In genomic region chr1:25541425-25541824, GRCh38 we compare ENCODE assay signal across 21 cellular contexts. TPM values are rescaled to one million over a fixed set of nuclear protein-coding genes. Genes with fewer than 3 reads are reported as not detected.
DNase-seq lines count a peak whose midpoint lies in the region; ATAC-seq and TF ChIP-seq lines count a peak whose summit lies in the region.
"Had no signal": no experiment of that assay in that cellular context is flagged by ENCODE, and none has a peak within 500 bp of the region (broad histone marks: within the 10 kb centered on the region; RNA-seq: fewer than 3 reads in every experiment).

No MANE protein-coding gene starts in this region.

- CTCF ChIA-PET in CD4-positive, alpha-beta T cell (lab: Charles Lee): no interaction called here

- H3K27ac ChIP-seq in CD4-positive, alpha-beta T cell (ENCODE audit: low read depth, low read length): no peak overlapping the region
- H3K27ac ChIP-seq in spleen: peak overlapping the region in 6 of 8 donors; percentile 36 to 92 (median 72)
- H3K27ac ChIP-seq in effector memory CD4-positive, alpha-beta T cell (ENCODE audit: insufficient read depth, low read length, poor library complexity, severe bottlenecking): no peak overlapping the region
- H3K27ac ChIP-seq: GM23248, HL-60, KMS-11, PC-9, RWPE1 had no signal

- POLR2A ChIA-PET in CD4-positive, alpha-beta T cell (lab: Charles Lee): interaction anchor here (0.6 kb wide), 1 partner anchor 28 kb away, joined by 3 read pairs; no protein-coding TSS in a partner anchor
- POLR2A ChIA-PET in naive thymus-derived CD8-positive, alpha-beta T cell (lab: Charles Lee): interaction anchor here (1.4 to 28.6 kb wide), 3 partner anchors 22 to 267 kb away, joined by 3 to 1000 read pairs (median 4); no protein-coding TSS in a partner anchor

- H3K4me1 Mint-ChIP-seq in CD4-positive, alpha-beta T cell (ENCODE audit: low read depth): peaks cover 28% of the 10 kb centered on the region
- H3K4me1 Mint-ChIP-seq in brain: peaks cover 20% of the 10 kb centered on the region
- peaks cover 26 to 34% (median 28%) of the 10 kb centered on the region in 4 donors for H3K4me1 Mint-ChIP-seq in naive thymus-derived CD8-positive, alpha-beta T cell

- no peak for DNase-seq in CD4-positive, alpha-beta T cell
- DNase-seq in naive thymus-derived CD8-positive, alpha-beta T cell: no peak
- DNase-seq in spleen (no peak), COLO829 (ENCODE audit: low spot score) (no peak), iPS-NIHi11 (ENCODE audit: low spot score) (no peak)
- DNase-seq in effector memory CD4-positive, alpha-beta T cell: no peak
- DNase-seq: BE2C, DMS153, GM23248, NCI-H1092 treated with DMSO at 0.1 percent for 48 hours, NCI-H1436 treated with DMSO at 0.1 percent for 48 hours, NCI-H1930, NCI-H748 treated with DMSO at 0.1 percent for 48 hours, PC-9, SIG-M5 had no signal

- no peaks in the 10 kb centered on the region for H3K27me3 Mint-ChIP-seq in CD4-positive, alpha-beta T cell
- peaks cover 40% of the 10 kb centered on the region for H3K27me3 Mint-ChIP-seq in brain
- H3K27me3 Mint-ChIP-seq in naive thymus-derived CD8-positive, alpha-beta T cell: no peaks in the 10 kb centered on the region

- no peak for ATAC-seq in CD4-positive, alpha-beta T cell (ENCODE audit: poor library complexity)
- no peak for ATAC-seq in naive thymus-derived CD8-positive, alpha-beta T cell
- ATAC-seq: HCT116 had no signal

- H3K36me3 ChIP-seq in spleen: peaks cover 0 to 6% (median 0%) of the 10 kb centered on the region in 6 donors
- no peaks in the 10 kb centered on the region for H3K36me3 ChIP-seq in effector memory CD4-positive, alpha-beta T cell (ENCODE audit: control insufficient read depth, insufficient read depth, low read length)
- H3K36me3 ChIP-seq: BE2C had no signal

- no peak for TF ChIP-seq POLR2A in spleen (IDR thresholded peaks at IDR 0.05)

- no peak for TF ChIP-seq CTCF in CD4-positive, alpha-beta T cell (IDR thresholded peaks at IDR 0.05)
- TF ChIP-seq CTCF in brain (conservative IDR thresholded peaks at IDR 0.05): no peak
- TF ChIP-seq CTCF in spleen (IDR thresholded peaks at IDR 0.05 in 8 of 11, conservative IDR thresholded peaks at IDR 0.05 in 3 of 11): no peak

- no peaks in the 10 kb centered on the region for H3K9me3 ChIP-seq in CD4-positive, alpha-beta T cell (ENCODE audit: control insufficient read depth, low read length)
- no peaks in the 10 kb centered on the region for H3K9me3 ChIP-seq in spleen
- no peaks in the 10 kb centered on the region for H3K9me3 ChIP-seq in effector memory CD4-positive, alpha-beta T cell (ENCODE audit: control insufficient read depth, low read length)
- H3K9me3 ChIP-seq: BE2C, SK-N-SH had no signal

- no peak overlapping the region for H3K4me3 ChIP-seq in spleen
- H3K4me3 ChIP-seq in effector memory CD4-positive, alpha-beta T cell (ENCODE audit: insufficient read depth, low read depth, low read length, poor library complexity, severe bottlenecking): no peak overlapping the region
- H3K4me3 ChIP-seq: GM23248, PC-9 had no signal

- H3K9me3 Mint-ChIP-seq in CD4-positive, alpha-beta T cell: no peaks in the 10 kb centered on the region
- H3K9me3 Mint-ChIP-seq in brain: peaks cover 0 to 11% (median 0%) of the 10 kb centered on the region in 5 experiments
- no peaks in the 10 kb centered on the region for H3K9me3 Mint-ChIP-seq in naive thymus-derived CD8-positive, alpha-beta T cell

- H3K4me1 ChIP-seq in spleen: peaks cover 12 to 63% (median 45%) of the 10 kb centered on the region in 6 donors
- peaks cover 23% of the 10 kb centered on the region for H3K4me1 ChIP-seq in effector memory CD4-positive, alpha-beta T cell (ENCODE audit: control insufficient read depth, insufficient read depth, low read length, poor library complexity, severe bottlenecking)
- H3K4me1 ChIP-seq: BE2C had no signal

- peaks cover 7% of the 10 kb centered on the region for H3K36me3 Mint-ChIP-seq in CD4-positive, alpha-beta T cell (ENCODE audit: low read depth)
- H3K36me3 Mint-ChIP-seq in brain: no peaks in the 10 kb centered on the region
- no peaks in the 10 kb centered on the region for H3K36me3 Mint-ChIP-seq in naive thymus-derived CD8-positive, alpha-beta T cell

- H3K27me3 ChIP-seq in CD4-positive, alpha-beta T cell (ENCODE audit: control insufficient read depth, insufficient read depth, low read length): no peaks in the 10 kb centered on the region
- peaks cover 0 to 4% (median 0%) of the 10 kb centered on the region in 7 donors for H3K27me3 ChIP-seq in spleen (replicated peaks in 1 of 7)
- no peaks in the 10 kb centered on the region for H3K27me3 ChIP-seq in effector memory CD4-positive, alpha-beta T cell (replicated peaks; ENCODE audit: control insufficient read depth, insufficient read depth, low read length, poor library complexity, severe bottlenecking)
- H3K27me3 ChIP-seq: BE2C had no signal

- 86 to 100% (median 93%) methylated on average over 1 of the region's 1 CpG for WGBS in spleen, 5 donors

- H3K4me3 Mint-ChIP-seq in CD4-positive, alpha-beta T cell: peak overlapping the region; percentile 90
- H3K4me3 Mint-ChIP-seq in brain: peak overlapping the region in 2 of 5 experiments; percentile 57 to 74
- peak overlapping the region in 1 of 10 donors; percentile 88 for H3K4me3 Mint-ChIP-seq in naive thymus-derived CD8-positive, alpha-beta T cell

- intact Hi-C loops in CD4-positive, alpha-beta T cell (cut with DNase I, micrococcal nuclease): loop anchor here in 1 of 2 experiments (5.0 kb wide), 2 partner anchors 76 to 256 kb away; partner anchors contain the start of gene MAN1C1
- intact Hi-C loops in spleen (cut with DNase I; ENCODE audit: low total_unique reads): no loop called here

- peak overlapping the region; percentile 70 for H3K27ac Mint-ChIP-seq in CD4-positive, alpha-beta T cell
- H3K27ac Mint-ChIP-seq in brain: peak overlapping the region in 3 of 5 experiments; percentile 24 to 62 (median 56)
- H3K27ac Mint-ChIP-seq in naive thymus-derived CD8-positive, alpha-beta T cell: peak overlapping the region in 9 of 10 donors; percentile 34 to 88 (median 68)

RNA-seq across cellular contexts. Expression of gene LDLRAP1, which starts 2.0 kb away (rescaled TPM):
- total RNA-seq in CD4-positive, alpha-beta T cell: 10 to 100 TPM; 70.5 to 73.5 TPM
- polyA plus RNA-seq in brain (ENCODE audit: insufficient read depth, low read depth, low replicate concordance) (11.4 TPM), spleen (10 to 100 TPM; 21.7 to 45.9 (median 28.4) TPM)
- 100 to 1,000 TPM; 361 to 364 TPM for total RNA-seq in naive thymus-derived CD8-positive, alpha-beta T cell
- 100 to 1,000 TPM; 387 to 877 (median 421) TPM for polyA plus RNA-seq in naive thymus-derived CD8-positive, alpha-beta T cell
- total RNA-seq in spleen: 100 to 1,000 TPM in 1 of 7 donors, 10 to 100 TPM in 6; 62.6 to 105 (median 82.3) TPM

Comparison
In these comparisons a context has a peak if more than half of its experiments do, and no peak if none do; other contexts are left out.
1. H3K27ac ChIP-seq: peak in spleen (6 of 8); none in CD4-positive, alpha-beta T cell (single experiment) and effector memory CD4-positive, alpha-beta T cell (single experiment).
2. Peak in every context shown above with its lines, with median percentiles within 50 percentile points of each other: H3K27ac Mint-ChIP-seq.